8 cellular contexts compared by ENCODE assay signal in the genomic region with DNA sequence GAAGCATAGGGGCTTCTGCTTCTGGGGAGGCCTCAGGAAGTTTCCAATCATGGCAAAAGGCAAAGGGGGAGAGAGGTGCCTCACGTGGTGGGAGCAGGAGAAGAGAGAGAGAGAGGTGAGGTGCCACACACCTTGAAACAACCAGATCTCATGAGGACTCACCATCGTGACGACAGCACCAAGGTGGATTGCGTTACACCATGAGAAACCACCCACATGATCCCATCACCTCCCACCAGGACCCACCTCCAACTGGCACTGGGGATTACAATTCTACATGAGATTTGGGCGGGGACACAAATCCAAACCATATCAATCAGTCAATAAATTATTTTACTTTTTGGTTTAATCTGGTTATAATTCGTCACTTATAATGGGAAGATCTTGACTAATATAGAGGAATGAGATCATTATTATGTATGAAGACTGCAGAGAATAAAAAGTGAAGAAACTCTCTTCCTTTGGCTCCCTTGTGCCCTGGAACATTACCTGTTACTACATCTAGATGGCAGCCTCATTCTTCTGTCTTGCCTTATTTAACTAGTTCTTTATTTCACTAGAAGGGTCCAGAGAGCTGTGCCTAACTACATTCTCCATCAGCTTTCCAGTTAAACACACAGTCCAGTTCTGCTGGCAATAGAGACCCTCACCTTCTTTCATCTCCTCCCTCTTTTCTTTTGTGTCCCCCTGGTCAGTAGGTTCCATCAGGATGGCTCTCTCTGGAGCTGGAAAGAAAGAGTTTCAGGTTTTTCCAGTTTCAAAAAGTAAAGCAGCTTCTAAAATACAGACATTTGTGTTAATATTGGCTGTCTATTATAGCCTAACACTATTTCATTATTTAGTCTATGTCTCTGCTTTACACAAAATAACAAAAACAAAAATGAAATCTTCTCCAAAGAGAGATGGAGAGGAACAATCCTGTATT. TPM values are rescaled to one million over a fixed set of nuclear protein-coding genes. Genes with fewer than 3 reads are reported as not detected.
DNase-seq lines count a peak whose midpoint lies in the region; ATAC-seq and TF ChIP-seq lines count a peak whose summit lies in the region.

No MANE protein-coding gene starts in this region.

- no peaks in the 10 kb centered on the region for H3K4me1 ChIP-seq in A673 (ENCODE audit: insufficient read depth, low read length, poor library complexity, severe bottlenecking)
- H3K4me1 ChIP-seq in prostate gland (replicated peaks): no peaks in the 10 kb centered on the region

- POLR2A ChIA-PET in A673 (lab: Charles Lee; ENCODE audit: low non-redundant PET): no interaction called here

- no TSS peak for BruUV-seq in A673 (replicated peaks; lab: Mats Ljungman, UMichigan)

- intact Hi-C loops in A673 (cut with micrococcal nuclease; ENCODE audit: unreplicated experiment) (loop anchor here (5.0 kb wide), 1 partner anchor 192 kb away; no protein-coding TSS in a partner anchor), prostate gland (cut with DNase I) (no loop called here)

- WGBS in prostate gland: 72% methylated on average over 6 of the region's 6 CpGs

- TF ChIP-seq CTCF in A673 (conservative IDR thresholded peaks at IDR 0.05; ENCODE audit: low read depth, low read length) (peak; percentile 43), prostate gland (IDR thresholded peaks at IDR 0.05) (peak in 3 of 4 experiments; percentile 6 to 52 (median 45)), omental fat pad (IDR thresholded peaks at IDR 0.05) (no peak)

- no peaks in the 10 kb centered on the region for H3K9me3 ChIP-seq in A673 (ENCODE audit: low read depth, low read length, poor library complexity, severe bottlenecking)
- H3K9me3 ChIP-seq in prostate gland: no peaks in the 10 kb centered on the region

- no peaks in the 10 kb centered on the region for H3K36me3 ChIP-seq in A673 (ENCODE audit: insufficient read depth, low read length, poor library complexity, severe bottlenecking)
- no peaks in the 10 kb centered on the region for H3K36me3 ChIP-seq in prostate gland

- CTCF ChIA-PET in A673 (lab: Charles Lee): interaction anchor here (1.5 kb wide), 1 partner anchor 440 kb away, joined by 16 read pairs; no protein-coding TSS in a partner anchor

- H3K27ac ChIP-seq in A673 (ENCODE audit: low read depth, low read length, poor library complexity, severe bottlenecking) (no peak overlapping the region), prostate gland (no peak overlapping the region)

- H3K27me3 ChIP-seq in A673 (replicated peaks; ENCODE audit: insufficient read depth, low read depth, low read length, poor library complexity) (peaks cover 35% of the 10 kb centered on the region), prostate gland (replicated peaks; ENCODE audit: insufficient read depth) (no peaks in the 10 kb centered on the region)

- H3K4me3 ChIP-seq in A673 (ENCODE audit: low read depth, low read length, poor library complexity, severe bottlenecking): no peak overlapping the region
- H3K4me3 ChIP-seq in prostate gland: no peak overlapping the region

- no peak for TF ChIP-seq POLR2A in prostate gland (IDR thresholded peaks at IDR 0.05)

- peak; percentile 13 for DNase-seq in A673 (ENCODE audit: low spot score)
- peak; percentile 18 for DNase-seq in NCI-H2227 (lab: John Stamatoyannopoulos, UW; ENCODE audit: unreplicated experiment)
- DNase-seq in dermis blood vessel endothelial cell: peak; percentile 42
- no peak for DNase-seq in prostate gland (ENCODE audit: low spot score)
- no peak for DNase-seq in omental fat pad (ENCODE audit: low spot score)

- ATAC-seq in GM18868 (IDR thresholded peaks at IDR 0.05; ENCODE audit: unreplicated experiment) (peak; percentile 85), HG02870 (IDR thresholded peaks at IDR 0.05; ENCODE audit: unreplicated experiment) (no peak), GM21717 (IDR thresholded peaks at IDR 0.05; ENCODE audit: unreplicated experiment) (no peak), omental fat pad (ENCODE audit: low FRiP score) (no peak)

RNA-seq across cellular contexts. Expression of a gene that starts 21.7 kb away (rescaled TPM):
- not detected in 2 replicates for total RNA-seq in A673 (2021)
- not detected in 2 replicates for total RNA-seq in dermis blood vessel endothelial cell
- not detected for total RNA-seq in prostate gland
- not detected for total RNA-seq in omental fat pad

RNA-seq across cellular contexts. Expression of a gene that starts 21.9 kb away (rescaled TPM):
- total RNA-seq in A673 (2021): not detected in 2 replicates
- total RNA-seq in dermis blood vessel endothelial cell: not detected in 2 replicates
- not detected for total RNA-seq in prostate gland
- total RNA-seq in omental fat pad: not detected

RNA-seq across cellular contexts. Expression of a gene that starts 44.8 kb away (rescaled TPM):
- not detected in 2 replicates for total RNA-seq in A673 (2021)
- not detected in 2 replicates for total RNA-seq in dermis blood vessel endothelial cell
- not detected for total RNA-seq in prostate gland
- not detected for total RNA-seq in omental fat pad

RNA-seq across cellular contexts. Expression of a gene that starts 52.2 kb away (rescaled TPM):
- total RNA-seq in A673 (2021): not detected in 2 replicates
- not detected in 2 replicates for total RNA-seq in dermis blood vessel endothelial cell
- not detected for total RNA-seq in prostate gland
- total RNA-seq in omental fat pad: not detected

Comparison
In these comparisons a context has a peak if more than half of its experiments do, and no peak if none do; other contexts are left out.
1. DNase-seq: peak in A673 (single experiment), NCI-H2227 (single experiment) and dermis blood vessel endothelial cell (single experiment); none in prostate gland (single experiment) and omental fat pad (single experiment).
2. CTCF ChIP-seq: peak in A673 (single experiment) and prostate gland (3 of 4); none in omental fat pad (0 of 3).